Comparison of ENCODE assay signal across 21 cellular contexts in the genomic region with DNA sequence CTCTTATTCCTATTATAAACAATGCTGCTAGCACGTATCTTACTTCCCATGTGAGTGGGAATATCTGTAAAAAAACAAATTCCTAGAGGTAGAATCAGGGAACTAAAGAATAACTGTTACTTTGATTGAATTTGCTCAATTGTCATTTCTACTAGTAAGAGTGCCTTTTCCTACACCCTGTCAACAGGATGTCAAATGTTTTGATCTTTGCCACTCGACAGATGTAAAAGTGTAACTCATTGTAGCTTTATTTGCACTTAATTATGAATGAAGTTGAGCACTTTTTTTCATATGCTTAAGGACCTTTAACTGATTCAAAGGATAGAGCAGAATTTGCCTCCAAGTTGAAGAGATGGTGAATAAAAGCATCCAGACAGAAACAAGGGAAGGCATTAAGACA.
DNase-seq lines count a peak whose midpoint lies in the region; ATAC-seq and TF ChIP-seq lines count a peak whose summit lies in the region.
"Had no signal": no experiment of that assay in that cellular context is flagged by ENCODE, and none has a peak within 500 bp of the region (broad histone marks: within the 10 kb centered on the region; RNA-seq: fewer than 3 reads in every experiment).

No MANE protein-coding gene starts in this region.

- H3K9me3 ChIP-seq in cardiac muscle cell (ENCODE audit: low read depth), result no peaks in the 10 kb centered on the region
- H3K9me3 ChIP-seq in CD8-positive, alpha-beta memory T cell (ENCODE audit: low read length), result no peaks in the 10 kb centered on the region
- H3K9me3 ChIP-seq in neural cell (ENCODE audit: low read length), result no peaks in the 10 kb centered on the region
- H3K9me3 ChIP-seq: BLaER1 treated with 17β-estradiol and CSF1 and Interleukin-3, amounts not matched to agents 10 nM and 100 nM; SJCRH30 had no signal

- CTCF ChIA-PET in CD8-positive, alpha-beta memory T cell (lab: Charles Lee), result no interaction called here

- POLR2A ChIA-PET in CD8-positive, alpha-beta memory T cell (lab: Charles Lee), result no interaction called here

- H3K4me1 Mint-ChIP-seq in CD8-positive, alpha-beta memory T cell, result peaks cover 64 to 89% (median 79%) of the 10 kb centered on the region in 3 donors
- H3K4me1 Mint-ChIP-seq in activated naive CD8-positive, alpha-beta T cell treated with anti-CD3 and anti-CD28 coated beads for 36 hours, result peaks cover 30% of the 10 kb centered on the region

- no peak overlapping the region for H3K4me3 ChIP-seq in cardiac muscle cell
- no peak overlapping the region for H3K4me3 ChIP-seq in CD8-positive, alpha-beta memory T cell (ENCODE audit: low read length)
- no peak overlapping the region for H3K4me3 ChIP-seq in neural cell (ENCODE audit: low read length)
- H3K4me3 ChIP-seq: BLaER1 treated with 17β-estradiol and CSF1 and Interleukin-3, amounts not matched to agents 10 nM and 100 nM; SJCRH30 had no signal

- intact Hi-C loops in cardiac septum (cut with DNase I), result no loop called here

- H3K27me3 ChIP-seq in cardiac muscle cell (no peaks in the 10 kb centered on the region), neural cell (ENCODE audit: insufficient read depth, low read depth, low read length) (no peaks in the 10 kb centered on the region)
- H3K27me3 ChIP-seq in CD8-positive, alpha-beta memory T cell (ENCODE audit: insufficient read depth, low read length, poor library complexity, severe bottlenecking), result no peaks in the 10 kb centered on the region
- H3K27me3 ChIP-seq: BLaER1 treated with 17β-estradiol and CSF1 and Interleukin-3, amounts not matched to agents 10 nM and 100 nM; SJCRH30 had no signal

- TF ChIP-seq EP300 in neural cell (conservative IDR thresholded peaks at IDR 0.05; ENCODE audit: poor library complexity, severe bottlenecking), result peak; percentile 46

- H4K20me1 ChIP-seq in neural cell (ENCODE audit: insufficient read depth), result no peaks in the 10 kb centered on the region

- no peak overlapping the region for H3K4me3 Mint-ChIP-seq in CD8-positive, alpha-beta memory T cell
- H3K4me3 Mint-ChIP-seq in activated naive CD8-positive, alpha-beta T cell treated with anti-CD3 and anti-CD28 coated beads for 36 hours, result no peak overlapping the region

- H3K36me3 ChIP-seq in cardiac muscle cell (peaks cover 4% of the 10 kb centered on the region), neural cell (ENCODE audit: insufficient read depth, low read length) (peaks cover 5% of the 10 kb centered on the region)
- peaks cover 5% of the 10 kb centered on the region for H3K36me3 ChIP-seq in CD8-positive, alpha-beta memory T cell (ENCODE audit: insufficient read depth, low read length)

- no peak for TF ChIP-seq RAD21 in neural cell (conservative IDR thresholded peaks at IDR 0.05)

- H3K79me2 ChIP-seq in neural cell (replicated peaks; ENCODE audit: insufficient read depth, low read length), result no peaks in the 10 kb centered on the region

- no peaks in the 10 kb centered on the region for H3K9me2 ChIP-seq in neural cell (ENCODE audit: insufficient read depth, low read length)

- no peak for TF ChIP-seq CTCF in cardiac muscle cell (IDR thresholded peaks at IDR 0.05; ENCODE audit: low read depth, low read length)
- TF ChIP-seq CTCF in neural cell (IDR thresholded peaks at IDR 0.05; ENCODE audit: poor library complexity, severe bottlenecking), result no peak

- no peaks in the 10 kb centered on the region for H3K9me3 Mint-ChIP-seq in CD8-positive, alpha-beta memory T cell
- no peaks in the 10 kb centered on the region for H3K9me3 Mint-ChIP-seq in activated naive CD8-positive, alpha-beta T cell treated with anti-CD3 and anti-CD28 coated beads for 36 hours

- H3K27ac ChIP-seq in cardiac muscle cell (peak overlapping the region; percentile 32), neural cell (ENCODE audit: low read length) (no peak overlapping the region)
- H3K27ac ChIP-seq in CD8-positive, alpha-beta memory T cell (ENCODE audit: low read depth, low read length), result no peak overlapping the region
- H3K27ac ChIP-seq: BLaER1 treated with 17β-estradiol and CSF1 and Interleukin-3, amounts not matched to agents 10 nM and 100 nM; SJCRH30 had no signal

- H3K9ac ChIP-seq in neural cell (ENCODE audit: low read length), result no peak overlapping the region
- H3K9ac ChIP-seq: BLaER1 treated with 17β-estradiol and CSF1 and Interleukin-3, amounts not matched to agents 10 nM and 100 nM had no signal

- no peak overlapping the region for H3K4me2 ChIP-seq in neural cell (ENCODE audit: low read length)
- H3K4me2 ChIP-seq: BLaER1 treated with 17β-estradiol and CSF1 and Interleukin-3, amounts not matched to agents 10 nM and 100 nM had no signal

- ATAC-seq in HG03045 (IDR thresholded peaks at IDR 0.05; ENCODE audit: unreplicated experiment), result no peak
- ATAC-seq: HepG2 had no signal

- H3K27me3 Mint-ChIP-seq in CD8-positive, alpha-beta memory T cell, result no peaks in the 10 kb centered on the region
- H3K27me3 Mint-ChIP-seq in activated naive CD8-positive, alpha-beta T cell treated with anti-CD3 and anti-CD28 coated beads for 36 hours, result no peaks in the 10 kb centered on the region

- peaks cover 4% of the 10 kb centered on the region for H3F3A ChIP-seq in neural cell (ENCODE audit: insufficient read depth, low read length, poor library complexity, severe bottlenecking)

- peaks cover 0 to 69% (median 17%) of the 10 kb centered on the region in 3 donors for H3K36me3 Mint-ChIP-seq in CD8-positive, alpha-beta memory T cell
- peaks cover 27% of the 10 kb centered on the region for H3K36me3 Mint-ChIP-seq in activated naive CD8-positive, alpha-beta T cell treated with anti-CD3 and anti-CD28 coated beads for 36 hours

- no peak overlapping the region for H2AFZ ChIP-seq in neural cell (ENCODE audit: low read depth, low read length)

- peak overlapping the region in 7 of 8 donors; percentile 13 to 79 (median 39) for H3K27ac Mint-ChIP-seq in CD8-positive, alpha-beta memory T cell
- H3K27ac Mint-ChIP-seq in activated naive CD8-positive, alpha-beta T cell treated with anti-CD3 and anti-CD28 coated beads for 36 hours, result peak overlapping the region; percentile 39

- H3K4me1 ChIP-seq in cardiac muscle cell (ENCODE audit: low read depth), result peaks cover 30% of the 10 kb centered on the region
- peaks cover 22% of the 10 kb centered on the region for H3K4me1 ChIP-seq in CD8-positive, alpha-beta memory T cell (ENCODE audit: insufficient read depth, low read length)
- H3K4me1 ChIP-seq: BLaER1 treated with 17β-estradiol and CSF1 and Interleukin-3, amounts not matched to agents 10 nM and 100 nM; SJCRH30 had no signal

- DNase-seq in cardiac muscle cell (ENCODE audit: low read depth in 1 of 2, low spot score in 1 of 2) (no peak), cardiac septum (ENCODE audit: low spot score) (no peak), foreskin melanocyte (no peak)
- no peak for DNase-seq in CD8-positive, alpha-beta memory T cell
- DNase-seq in activated naive CD8-positive, alpha-beta T cell treated with anti-CD3 and anti-CD28 coated beads for 36 hours, result no peak
- DNase-seq in stimulated activated naive CD4-positive, alpha-beta T cell treated with Interleukin-2 at 50 U/mL for 16 hours (lab: John Stamatoyannopoulos, UW), result no peak
- DNase-seq: DMS79, H7, KG1, NCI-H1105 treated with DMSO at 0.1 percent for 48 hours, NCI-H1694, NCI-H2081, NCI-H2171, NCI-H345, NCI-H524, OCI-M1, SJCRH30 had no signal

TF ChIP-seq in neural cell, 6 proteins besides CTCF, POLR2A, EP300 and RAD21:
- no peak for TF ChIP-seq SMC3 (conservative IDR thresholded peaks at IDR 0.05; ENCODE audit: poor library complexity)
- no peak for TF ChIP-seq EZH2 (IDR thresholded peaks at IDR 0.05; ENCODE audit: borderline replicate concordance, insufficient read depth, low read length, poor library complexity, severe bottlenecking)
- TF ChIP-seq POLR2AphosphoS5 (IDR thresholded peaks at IDR 0.05), result no peak
- TF ChIP-seq TAF1 (IDR thresholded peaks at IDR 0.05; ENCODE audit: low read depth), result no peak
- TF ChIP-seq MXI1 (conservative IDR thresholded peaks at IDR 0.05; ENCODE audit: poor library complexity, severe bottlenecking), result no peak
- TF ChIP-seq, protein P1, sequence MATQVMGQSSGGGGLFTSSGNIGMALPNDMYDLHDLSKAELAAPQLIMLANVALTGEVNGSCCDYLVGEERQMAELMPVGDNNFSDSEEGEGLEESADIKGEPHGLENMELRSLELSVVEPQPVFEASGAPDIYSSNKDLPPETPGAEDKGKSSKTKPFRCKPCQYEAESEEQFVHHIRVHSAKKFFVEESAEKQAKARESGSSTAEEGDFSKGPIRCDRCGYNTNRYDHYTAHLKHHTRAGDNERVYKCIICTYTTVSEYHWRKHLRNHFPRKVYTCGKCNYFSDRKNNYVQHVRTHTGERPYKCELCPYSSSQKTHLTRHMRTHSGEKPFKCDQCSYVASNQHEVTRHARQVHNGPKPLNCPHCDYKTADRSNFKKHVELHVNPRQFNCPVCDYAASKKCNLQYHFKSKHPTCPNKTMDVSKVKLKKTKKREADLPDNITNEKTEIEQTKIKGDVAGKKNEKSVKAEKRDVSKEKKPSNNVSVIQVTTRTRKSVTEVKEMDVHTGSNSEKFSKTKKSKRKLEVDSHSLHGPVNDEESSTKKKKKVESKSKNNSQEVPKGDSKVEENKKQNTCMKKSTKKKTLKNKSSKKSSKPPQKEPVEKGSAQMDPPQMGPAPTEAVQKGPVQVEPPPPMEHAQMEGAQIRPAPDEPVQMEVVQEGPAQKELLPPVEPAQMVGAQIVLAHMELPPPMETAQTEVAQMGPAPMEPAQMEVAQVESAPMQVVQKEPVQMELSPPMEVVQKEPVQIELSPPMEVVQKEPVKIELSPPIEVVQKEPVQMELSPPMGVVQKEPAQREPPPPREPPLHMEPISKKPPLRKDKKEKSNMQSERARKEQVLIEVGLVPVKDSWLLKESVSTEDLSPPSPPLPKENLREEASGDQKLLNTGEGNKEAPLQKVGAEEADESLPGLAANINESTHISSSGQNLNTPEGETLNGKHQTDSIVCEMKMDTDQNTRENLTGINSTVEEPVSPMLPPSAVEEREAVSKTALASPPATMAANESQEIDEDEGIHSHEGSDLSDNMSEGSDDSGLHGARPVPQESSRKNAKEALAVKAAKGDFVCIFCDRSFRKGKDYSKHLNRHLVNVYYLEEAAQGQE (IDR thresholded peaks at IDR 0.05; ENCODE audit: borderline replicate concordance), result no peak
